1 cellular context compared by ENCODE assay signal in genomic region chr14:53956427-53957201, GRCh38.
TF ChIP-seq lines count a peak whose summit lies in the region.

BMP4 (minus strand) TSS chr14:53956825; CDS start chr14:53952222, 4,603 bp downstream.

TF ChIP-seq in HepG2, 621 proteins besides CTCF, POLR2A, EP300 and RAD21 (continued from another document and continues in another):
- TF ChIP-seq REST (IDR thresholded peaks at IDR 0.05; ENCODE audit: borderline replicate concordance in 1 of 2, low read depth in 1 of 2, low read length in 2 of 2) (no peak), ZNF362 (CRISPR knock-in tag; IDR thresholded peaks at IDR 0.05; ENCODE audit: borderline replicate concordance) (no peak), ZNF235 (CRISPR knock-in tag; IDR thresholded peaks at IDR 0.05; ENCODE audit: borderline replicate concordance) (0 out of 2 replicates have a peak, but pooled peaks have one; percentile 85), JUND (CRISPR knock-in tag; IDR thresholded peaks at IDR 0.05) (no peak), ZNF501 (CRISPR knock-in tag; IDR thresholded peaks at IDR 0.05) (no peak), HNRNPK (IDR thresholded peaks at IDR 0.05; ENCODE audit: low read depth, low read length, poor library complexity, severe bottlenecking) (peak; percentile 74), POLR2AphosphoS5 (IDR thresholded peaks at IDR 0.05; ENCODE audit: low read depth, low read length) (peak; percentile 76), FOXO4 (CRISPR knock-in tag; conservative IDR thresholded peaks at IDR 0.05) (no peak), HNRNPL (IDR thresholded peaks at IDR 0.05; ENCODE audit: low read depth, low read length) (no peak), ZNF766 (CRISPR knock-in tag; IDR thresholded peaks at IDR 0.05; ENCODE audit: borderline replicate concordance) (peak; percentile 87; the same call in 1 of the 2 replicates), ATF7 (IDR thresholded peaks at IDR 0.05) (no peak), ATF7 (CRISPR knock-in tag; IDR thresholded peaks at IDR 0.05) (no peak), GMEB2 (CRISPR knock-in tag; IDR thresholded peaks at IDR 0.05; ENCODE audit: low read depth) (no peak), ZMYM2 (CRISPR knock-in tag; IDR thresholded peaks at IDR 0.05) (peak; percentile 95), FOXA3 (CRISPR knock-in tag; IDR thresholded peaks at IDR 0.05) (0 out of 2 replicates have a peak, but pooled peaks have one; percentile 25), ZBTB42 (CRISPR knock-in tag; IDR thresholded peaks at IDR 0.05) (no peak), ZNF747 (CRISPR knock-in tag; IDR thresholded peaks at IDR 0.05; ENCODE audit: borderline replicate concordance) (peak; percentile 81; the same call in 1 of the 2 replicates), ZNF570 (CRISPR knock-in tag; IDR thresholded peaks at IDR 0.05; ENCODE audit: borderline replicate concordance) (no peak), ZFP1 (CRISPR knock-in tag; IDR thresholded peaks at IDR 0.05) (peak; percentile 73; the same call in 1 of the 2 replicates), ZSCAN22 (CRISPR knock-in tag; IDR thresholded peaks at IDR 0.05) (peak; percentile 77; the same call in 1 of the 2 replicates), PCBP2 (optimal IDR thresholded peaks at IDR 0.05; ENCODE audit: low read depth, low read length, poor library complexity, severe bottlenecking) (no peak), ZNF318 (CRISPR knock-in tag; IDR thresholded peaks at IDR 0.05) (no peak), ZNF264 (CRISPR knock-in tag; IDR thresholded peaks at IDR 0.05) (peak; percentile 50; the same call in 1 of the 2 replicates), ZFAT (CRISPR knock-in tag; conservative IDR thresholded peaks at IDR 0.05) (peak; percentile 79; the same call in 1 of the 2 replicates), CC2D1A (CRISPR knock-in tag; IDR thresholded peaks at IDR 0.05) (peak; percentile 9), SNAPC4 (CRISPR knock-in tag; IDR thresholded peaks at IDR 0.05) (peak; percentile 57), PRDM10 (CRISPR knock-in tag; IDR thresholded peaks at IDR 0.05; ENCODE audit: low read depth) (no peak), ZFP41 (CRISPR knock-in tag; IDR thresholded peaks at IDR 0.05; ENCODE audit: borderline replicate concordance) (no peak)
